In the genomic region with DNA sequence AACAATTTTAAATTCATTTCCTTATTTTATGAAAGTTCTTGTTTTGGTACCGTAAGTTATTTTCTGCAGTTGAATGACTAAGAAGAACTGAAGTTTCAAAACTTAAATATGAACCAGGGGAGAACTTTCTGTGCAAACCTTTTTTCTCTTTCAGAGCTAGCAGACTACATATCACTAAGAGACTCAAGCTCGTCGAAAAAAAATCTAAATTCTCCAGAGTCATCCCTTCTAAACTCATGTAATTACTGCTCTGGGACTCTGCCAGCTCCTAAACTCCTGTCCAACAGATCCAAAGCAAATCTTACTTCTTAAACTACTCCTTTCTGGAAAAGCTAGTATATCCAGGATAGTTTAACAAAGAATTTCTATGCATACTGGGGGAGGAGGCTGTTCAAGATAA, we compare ENCODE assay signal across 19 cellular contexts.
DNase-seq lines count a peak whose midpoint lies in the region; ATAC-seq, FAIRE-seq and TF ChIP-seq lines count a peak whose summit lies in the region.
"Had no signal": no experiment of that assay in that cellular context is flagged by ENCODE, and none has a peak within 500 bp of the region (broad histone marks: within the 10 kb centered on the region; RNA-seq: fewer than 3 reads in every experiment).

No MANE protein-coding gene starts in this region.

- POLR2A ChIA-PET in HCT116 (lab: Charles Lee), result no interaction called here

- H3K18ac ChIP-seq in neuronal stem cell (ENCODE audit: low read length), result no peak overlapping the region

- TF ChIP-seq POLR2A in HCT116 (IDR thresholded peaks at IDR 0.05; ENCODE audit: borderline replicate concordance, extremely low read depth, insufficient read depth, insufficient read length) (no peak), GM12892 (IDR thresholded peaks at IDR 0.05; ENCODE audit: low read depth, low read length) (no peak)

- intact Hi-C loops in HCT116 (cut with micrococcal nuclease), result loop anchor here (10.0 kb wide), 1 partner anchor 1449 kb away; no protein-coding TSS in a partner anchor

- no peak overlapping the region for H2BK15ac ChIP-seq in neuronal stem cell (ENCODE audit: low read length)

- H2AFZ ChIP-seq in HCT116 (ENCODE audit: low read depth, low read length, poor library complexity, severe bottlenecking) (no peak overlapping the region), hepatocyte (no peak overlapping the region), neuronal stem cell (ENCODE audit: low read length) (peak overlapping the region; percentile 2)

- no peak overlapping the region for H3K4ac ChIP-seq in neuronal stem cell (ENCODE audit: low read length)

- no peak overlapping the region for H4K91ac ChIP-seq in neuronal stem cell (ENCODE audit: low read depth, low read length, poor library complexity)

- no peak overlapping the region for H2BK12ac ChIP-seq in neuronal stem cell (ENCODE audit: low read length)

- RAD21 ChIA-PET in HCT116 (lab: Charles Lee; ENCODE audit: low non-redundant PET in 1 of 2, low total read pairs in 2 of 2, uncharacterized antibody in 2 of 2, unreplicated experiment in 2 of 2), result no interaction called here

- H3K9me3 ChIP-seq in HCT116 (ENCODE audit: control insufficient read depth in 1 of 2, insufficient read depth in 1 of 2, low read depth in 1 of 2, low read length in 2 of 2) (no peaks in the 10 kb centered on the region), WERI-Rb-1 (ENCODE audit: severe bottlenecking) (no peaks in the 10 kb centered on the region), hepatocyte (ENCODE audit: low read depth) (no peaks in the 10 kb centered on the region), neuronal stem cell (replicated peaks in 1 of 2; ENCODE audit: control insufficient read depth in 2 of 2, insufficient read depth in 1 of 2, low read depth in 1 of 2, low read length in 2 of 2) (no peaks in the 10 kb centered on the region)
- H3K9me3 ChIP-seq: colonic mucosa, neutrophil had no signal

- TF ChIP-seq RAD21 in HCT116 (IDR thresholded peaks at IDR 0.05; ENCODE audit: low read depth), result no peak

- CTCF ChIA-PET in HCT116 (lab: Charles Lee), result interaction anchor here (1.7 kb wide), 1 partner anchor 23 kb away, joined by 5 read pairs; no protein-coding TSS in a partner anchor

- no peak overlapping the region for H2AK5ac ChIP-seq in neuronal stem cell (ENCODE audit: low read depth, low read length)

- no peak for TF ChIP-seq CTCF in HCT116 (IDR thresholded peaks at IDR 0.05 in 2 of 3, conservative IDR thresholded peaks at IDR 0.05 in 1 of 3; ENCODE audit: borderline replicate concordance in 1 of 3, insufficient read depth in 1 of 3, low read depth in 2 of 3, low read length in 2 of 3)
- no peak for TF ChIP-seq CTCF in WERI-Rb-1 (IDR thresholded peaks at IDR 0.05; ENCODE audit: low read depth, low read length)
- no peak for TF ChIP-seq CTCF in hepatocyte (IDR thresholded peaks at IDR 0.05; ENCODE audit: poor library complexity)

- no peak overlapping the region for H3K9ac ChIP-seq in HCT116 (ENCODE audit: low read length)
- no peak overlapping the region for H3K9ac ChIP-seq in neuronal stem cell (ENCODE audit: low read depth, low read length, poor library complexity)

- FAIRE-seq in GM12892 (lab: Jason Lieb, UNC), result no peak

- H4K8ac ChIP-seq in neuronal stem cell (ENCODE audit: low read depth, low read length), result no peak overlapping the region

- H3K27me3 ChIP-seq in HCT116 (ENCODE audit: insufficient read depth, low read length) (no peaks in the 10 kb centered on the region), WERI-Rb-1 (ENCODE audit: insufficient read depth, low read depth, severe bottlenecking) (no peaks in the 10 kb centered on the region), hepatocyte (no peaks in the 10 kb centered on the region), neuronal stem cell (ENCODE audit: control insufficient read depth in 3 of 3, insufficient read depth in 3 of 3, low read depth in 1 of 3, low read length in 3 of 3) (no peaks in the 10 kb centered on the region)
- H3K27me3 ChIP-seq: colonic mucosa, neutrophil had no signal

- ATAC-seq in HCT116 (no peak), HG03039 (IDR thresholded peaks at IDR 0.05; ENCODE audit: unreplicated experiment) (no peak)
- ATAC-seq: activated CD8-positive, alpha-beta T cell treated with anti-CD3 and anti-CD28 coated beads for 36 hours had no signal

- H3K27ac ChIP-seq in HCT116 (ENCODE audit: low read depth, low read length) (no peak overlapping the region), WERI-Rb-1 (peak overlapping the region; percentile 46), hepatocyte (peak overlapping the region; percentile 43), neuronal stem cell (replicated peaks; ENCODE audit: low read length) (peak overlapping the region; percentile 71)
- H3K27ac ChIP-seq: colonic mucosa, neutrophil had no signal

- no peak overlapping the region for H2BK5ac ChIP-seq in neuronal stem cell (ENCODE audit: low read length)

- no TSS peak for BruUV-seq in HCT116 (replicated peaks; lab: Mats Ljungman, UMichigan)

- H2BK120ac ChIP-seq in neuronal stem cell (ENCODE audit: low read depth, low read length), result no peak overlapping the region

- H3K4me3 ChIP-seq in HCT116 (replicated peaks in 1 of 2; ENCODE audit: low read depth in 1 of 2, low read length in 2 of 2) (no peak overlapping the region), WERI-Rb-1 (ENCODE audit: low read depth, low read length) (peak overlapping the region; percentile 6), hepatocyte (no peak overlapping the region), neuronal stem cell (ENCODE audit: low read length in 2 of 2) (peak overlapping the region in 1 of 2 donors; percentile 55)
- H3K4me3 ChIP-seq: colonic mucosa had no signal

- peaks cover 4 to 35% of the 10 kb centered on the region in 2 experiments; a peak in 3 of 4 replicates for H3K4me1 ChIP-seq in HCT116 (ENCODE audit: control insufficient read depth in 1 of 2, insufficient read depth in 2 of 2, low read length in 2 of 2)
- peaks cover 40% of the 10 kb centered on the region for H3K4me1 ChIP-seq in hepatocyte (ENCODE audit: insufficient read depth)
- H3K4me1 ChIP-seq in neuronal stem cell (ENCODE audit: control insufficient read depth in 2 of 2, insufficient read depth in 1 of 2, low read depth in 1 of 2, low read length in 2 of 2), result peaks cover 21 to 40% of the 10 kb centered on the region in 2 donors
- H3K4me1 ChIP-seq: colonic mucosa had no signal

- H3K4me2 ChIP-seq in HCT116 (ENCODE audit: low read length) (peak overlapping the region; percentile 7; the same call in 1 of the 2 replicates), hepatocyte (peak overlapping the region; percentile 54), neuronal stem cell (ENCODE audit: insufficient read depth, low read length, poor library complexity, severe bottlenecking) (no peak overlapping the region)

- H4K20me1 ChIP-seq in HCT116 (ENCODE audit: insufficient read depth), result no peaks in the 10 kb centered on the region
- no peaks in the 10 kb centered on the region for H4K20me1 ChIP-seq in hepatocyte (ENCODE audit: insufficient read depth, poor library complexity, severe bottlenecking)

- H3K36me3 ChIP-seq in HCT116 (ENCODE audit: control insufficient read depth in 1 of 2, insufficient read depth in 2 of 2, low read length in 2 of 2) (no peaks in the 10 kb centered on the region), WERI-Rb-1 (no peaks in the 10 kb centered on the region), hepatocyte (replicated peaks; ENCODE audit: insufficient read depth, low read depth) (no peaks in the 10 kb centered on the region), neuronal stem cell (replicated peaks in 1 of 2; ENCODE audit: control insufficient read depth in 2 of 2, insufficient read depth in 2 of 2, low read length in 2 of 2) (no peaks in the 10 kb centered on the region)
- H3K36me3 ChIP-seq: colonic mucosa, neutrophil had no signal

- no peaks in the 10 kb centered on the region for H3K79me1 ChIP-seq in neuronal stem cell (ENCODE audit: low read depth, low read length)

- no peak overlapping the region for H3K23ac ChIP-seq in neuronal stem cell (ENCODE audit: low read depth, low read length, poor library complexity)

- H3K9me2 ChIP-seq in HCT116 (ENCODE audit: insufficient read depth) (no peaks in the 10 kb centered on the region), hepatocyte (replicated peaks; ENCODE audit: insufficient read depth) (no peaks in the 10 kb centered on the region)

- DNase-seq in HCT116 (ENCODE audit: low read depth, low spot score) (no peak), WERI-Rb-1 (no peak), hepatocyte (ENCODE audit: low spot score) (no peak), neuronal stem cell (ENCODE audit: low spot score) (no peak), NCI-H1092 (lab: John Stamatoyannopoulos, UW) (no peak), GM12892 (ENCODE audit: insufficient read length) (no peak), inferior parietal cortex (ENCODE audit: extremely low spot score) (no peak)
- DNase-seq: activated B cell treated with CpG ODN at 0.5 μM for 24 hours; activated CD8-positive, alpha-beta T cell treated with anti-CD3 and anti-CD28 coated beads for 36 hours; activated naive CD4-positive, alpha-beta T cell treated with anti-CD3 and anti-CD28 coated beads, Interleukin-2, amount 10 ng/mL, durations not matched to agents 7 days and 5 days; activated T-cell treated with anti-CD3 and anti-CD28 coated beads, Interleukin-2, amount 50 U/mL, for 1 hour; CD4-positive, alpha-beta memory T cell; colonic mucosa; DMS79 treated with DMSO at 0.1 percent for 48 hours; NCI-H1417 treated with DMSO at 0.1 percent for 48 hours; SIG-M5; stimulated activated CD4-positive, alpha-beta T cell treated with anti-CD3 and anti-CD28 coated beads, Interleukin-12 subunit alpha, Interleukin-12 subunit beta, amount 100 ng/mL, for 4 hours had no signal

- H3K79me2 ChIP-seq in HCT116 (ENCODE audit: insufficient read depth, low read length) (no peaks in the 10 kb centered on the region), hepatocyte (peaks cover 5% of the 10 kb centered on the region)

- no peak overlapping the region for H3K14ac ChIP-seq in neuronal stem cell (ENCODE audit: low read length)

- 37% methylated on average over 3 of the region's 3 CpGs for WGBS in hepatocyte (ENCODE audit: low lambda C conversion rate, missing lambda C conversion rate)
- no CpG with 5 or more reads among the region's 3 CpGs for WGBS in neuronal stem cell (ENCODE audit: extremely low coverage in 2 of 2, insufficient read length in 2 of 2, insufficient replicate concordance in 1 of 2), 2 donors

TF ChIP-seq in HCT116, 20 proteins besides CTCF, POLR2A, EP300 and RAD21 (continues in another document):
- TF ChIP-seq YY1 (IDR thresholded peaks at IDR 0.05; ENCODE audit: extremely low read depth, insufficient replicate concordance, low read depth, low read length), result no peak
